7 cellular contexts compared by ENCODE assay signal in the genomic region with DNA sequence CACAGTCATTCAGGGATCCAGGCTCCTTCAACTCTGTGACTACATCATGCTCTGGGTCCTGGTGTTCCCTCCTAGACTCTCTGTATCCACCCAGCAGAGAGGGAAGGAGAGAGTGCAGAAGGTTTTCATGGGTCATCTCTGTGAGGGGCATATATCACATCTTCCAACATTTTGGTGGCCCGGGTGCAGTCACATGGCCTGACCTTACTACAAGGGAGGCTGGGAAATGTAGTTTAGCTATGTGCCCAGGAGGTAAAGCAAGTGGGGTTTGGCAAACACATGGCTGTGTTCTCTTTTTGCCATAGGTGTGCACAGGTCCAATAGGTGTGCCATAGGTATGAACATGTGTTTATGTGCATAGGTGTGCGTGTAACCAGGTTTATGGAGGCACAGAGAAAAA.
"Had no signal": no experiment of that assay in that cellular context is flagged by ENCODE, and none has a peak within 500 bp of the region (broad histone marks: within the 10 kb centered on the region; RNA-seq: fewer than 3 reads in every experiment).

No MANE protein-coding gene starts in this region.

- H3K4me3 Mint-ChIP-seq: IgD-negative memory B cell had no signal

- H3K36me3 Mint-ChIP-seq: IgD-negative memory B cell had no signal

- FAIRE-seq: HepG2, HTR-8/SVneo, K562 had no signal

- H3K27ac ChIP-seq: HL-60 had no signal

- H3K4me3 ChIP-seq: K562 had no signal

- H3K4me1 Mint-ChIP-seq: IgD-negative memory B cell had no signal

- DNase-seq: IMR-90, KBM-7 had no signal

- ATAC-seq: HepG2, K562 had no signal

- H3K27ac Mint-ChIP-seq: IgD-negative memory B cell had no signal
